Comparison of ENCODE assay signal across 2 cellular contexts in genomic region chr2:233964581-233964980, GRCh38.
TF ChIP-seq lines count a peak whose summit lies in the region.

No MANE protein-coding gene starts in this region.

TF ChIP-seq in IMR-90, 13 proteins besides CTCF, POLR2A, EP300 and RAD21:
- TF ChIP-seq MXI1 (IDR thresholded peaks at IDR 0.05; ENCODE audit: borderline replicate concordance, low read depth, low read length) (no peak), NFE2L2 (IDR thresholded peaks at IDR 0.05; ENCODE audit: low read depth, low read length) (no peak), RCOR1 (IDR thresholded peaks at IDR 0.05; ENCODE audit: insufficient replicate concordance, low read length) (no peak), CHD1 (IDR thresholded peaks at IDR 0.05; ENCODE audit: low read depth, low read length) (no peak), MAZ (IDR thresholded peaks at IDR 0.05; ENCODE audit: borderline replicate concordance, low read depth, low read length) (no peak), RFX5 (IDR thresholded peaks at IDR 0.05; ENCODE audit: low read depth, low read length) (no peak)

TF ChIP-seq in HepG2, 621 proteins besides CTCF, POLR2A, EP300 and RAD21:
- TF ChIP-seq ZNF296 (CRISPR knock-in tag; conservative IDR thresholded peaks at IDR 0.05) (no peak), ZNF572 (CRISPR knock-in tag; IDR thresholded peaks at IDR 0.05) (no peak)
